Comparison of ENCODE assay signal across 8 cellular contexts in genomic region chr1:68230901-68231626, GRCh38. TPM values are rescaled to one million over a fixed set of nuclear protein-coding genes. Genes with fewer than 3 reads are reported as not detected.
DNase-seq lines count a peak whose midpoint lies in the region; ATAC-seq and TF ChIP-seq lines count a peak whose summit lies in the region.

No MANE protein-coding gene starts in this region.

- no peak overlapping the region for H2BK120ac ChIP-seq in H9 (ENCODE audit: low read depth, low read length, poor library complexity, severe bottlenecking)

- H3K4me1 Mint-ChIP-seq in H9 = peaks cover 21 to 34% of the 10 kb centered on the region in 2 experiments

- H3K79me1 ChIP-seq in H9 (ENCODE audit: insufficient read depth, low read depth, low read length, poor library complexity, severe bottlenecking) = no peaks in the 10 kb centered on the region

- ATAC-seq in HG03196 (IDR thresholded peaks at IDR 0.05; ENCODE audit: unreplicated experiment) (no peak), GM18861 (IDR thresholded peaks at IDR 0.05; ENCODE audit: unreplicated experiment) (no peak)

- no peak overlapping the region for H3K18ac ChIP-seq in H9 (ENCODE audit: insufficient read length, low read depth, low read length)

- no peak overlapping the region for H2AFZ ChIP-seq in H9 (ENCODE audit: low read length)

- peaks cover 96% of the 10 kb centered on the region for H3K27me3 Mint-ChIP-seq in H9 (ENCODE audit: low read depth)

- peaks cover 0 to 3% of the 10 kb centered on the region in 2 experiments; a peak in 2 of 5 replicates for H3K9me3 Mint-ChIP-seq in H9

- no peak overlapping the region for H2BK12ac ChIP-seq in H9 (ENCODE audit: insufficient read length, low read depth, low read length)

- H3K9me3 ChIP-seq in H9 (ENCODE audit: control insufficient read depth, low read depth, low read length) (no peaks in the 10 kb centered on the region), right atrium auricular region (no peaks in the 10 kb centered on the region)

- no peak overlapping the region; the same call in 1 of the 2 replicates for H3K14ac ChIP-seq in H9 (ENCODE audit: insufficient read depth, low read length)

- peaks cover 12% of the 10 kb centered on the region for H3K23me2 ChIP-seq in H9 (ENCODE audit: insufficient read length, low read depth, low read length, poor library complexity, severe bottlenecking)

- no peak overlapping the region for H3K27ac Mint-ChIP-seq in H9

- H3K27me3 ChIP-seq in H9 (ENCODE audit: insufficient read depth, low read length) = peaks cover 56% of the 10 kb centered on the region
- no peaks in the 10 kb centered on the region for H3K27me3 ChIP-seq in right atrium auricular region

- no peak for TF ChIP-seq CTCF in H9 (conservative IDR thresholded peaks at IDR 0.05)
- no peak for TF ChIP-seq CTCF in VCaP (conservative IDR thresholded peaks at IDR 0.05)
- no peak for TF ChIP-seq CTCF in right atrium auricular region (IDR thresholded peaks at IDR 0.05)

- H3K4me3 ChIP-seq in right atrium auricular region (peak overlapping the region; percentile 76 to 79), skeletal muscle cell (ENCODE audit: low read depth, low read length) (peak overlapping the region; percentile 93)

- H4K20me1 ChIP-seq in H9 (ENCODE audit: control insufficient read depth, insufficient read depth, insufficient read length) = no peaks in the 10 kb centered on the region

- no peak overlapping the region for H4K8ac ChIP-seq in H9 (replicated peaks; ENCODE audit: insufficient read length, low read depth, low read length)

- no peak overlapping the region for H3K4ac ChIP-seq in H9 (ENCODE audit: low read depth, low read length)

- no peak overlapping the region for H4K5ac ChIP-seq in H9 (ENCODE audit: insufficient read length, low read depth, low read length)

- no peak overlapping the region for H2BK20ac ChIP-seq in H9 (ENCODE audit: low read depth, low read length, poor library complexity, severe bottlenecking)

- no peak overlapping the region for H4K91ac ChIP-seq in H9 (ENCODE audit: insufficient read length, low read depth, low read length)

- no peak overlapping the region for H3K9ac ChIP-seq in H9 (ENCODE audit: extremely low read depth, insufficient read length, low read length)

- H3K4me2 ChIP-seq in H9 (ENCODE audit: insufficient read depth, insufficient read length, low read length) = peak overlapping the region; percentile 91

- no peak overlapping the region for H2BK15ac ChIP-seq in H9 (ENCODE audit: low read depth, low read length)

- H2AK5ac ChIP-seq in H9 (ENCODE audit: insufficient read length, low read length) = no peak overlapping the region

- DNase-seq in H9 (no peak), right atrium auricular region (ENCODE audit: low spot score) (no peak), skeletal muscle cell (ENCODE audit: low read depth) (no peak), NCI-H2196 treated with DMSO at 0.1 percent for 48 hours (lab: John Stamatoyannopoulos, UW; ENCODE audit: unreplicated experiment) (no peak)
- no peak for DNase-seq in stimulated activated CD4-positive, alpha-beta T cell treated with anti-CD3 and anti-CD28 coated beads, Interleukin-4, amount 100 ng/mL, for 24 hours

- H3K27ac ChIP-seq in H9 (ENCODE audit: insufficient read length, low read depth, low read length) = no peak overlapping the region
- peak overlapping the region; percentile 53; the same call in 1 of the 2 replicates for H3K27ac ChIP-seq in VCaP
- peak overlapping the region; percentile 85 to 91 for H3K27ac ChIP-seq in right atrium auricular region

- H3K4me1 ChIP-seq in H9 (ENCODE audit: insufficient read depth, low read length) = no peaks in the 10 kb centered on the region
- H3K4me1 ChIP-seq in right atrium auricular region = peaks cover 0 to 25% of the 10 kb centered on the region in 2 donors

- no peak overlapping the region for H3T11ph ChIP-seq in H9 (ENCODE audit: low read length)

- peak overlapping the region; percentile 64 to 96 for H3K4me3 Mint-ChIP-seq in H9

- no peaks in the 10 kb centered on the region for H3K36me3 ChIP-seq in right atrium auricular region

- no peak overlapping the region for H3K23ac ChIP-seq in H9 (ENCODE audit: insufficient read length, low read depth, low read length)

- no peak overlapping the region for H3K56ac ChIP-seq in H9 (ENCODE audit: insufficient read length, low read depth, low read length)

- H3K79me2 ChIP-seq in H9 (ENCODE audit: insufficient read depth, low read length) = no peaks in the 10 kb centered on the region; the same call in 1 of the 2 replicates

- no CpG with 5 or more reads among the region's 62 CpGs for WGBS in H9 (ENCODE audit: extremely low coverage, insufficient read length, low lambda C conversion rate)

- no peak overlapping the region for H2BK5ac ChIP-seq in H9 (ENCODE audit: insufficient read length, low read length)

- H3K36me3 Mint-ChIP-seq in H9 (ENCODE audit: insufficient read depth in 1 of 3, low read depth in 3 of 3) = no peaks in the 10 kb centered on the region; a peak in 1 of 7 replicates

RNA-seq across cellular contexts. Expression of gene WLS, which starts 1.3 kb away (rescaled TPM):
- total RNA-seq in H9 (2021) (0.79 and 0.94 TPM in 2 replicates), right atrium auricular region (10 to 100 TPM; 51.0 to 55.8 TPM)

Comparison
In these comparisons a context has a peak if more than half of its experiments do, and no peak if none do; other contexts are left out.
1. RNA of gene WLS, which starts 1.3 kb away (total RNA-seq): 51.0 to 55.8 TPM in right atrium auricular region; 0.79 to 0.94 TPM in H9; every median in the first group is over 10 times any median in the second.